In genomic region chr2:6777626-6778025, GRCh38 we compare ENCODE assay signal across 21 cellular contexts.
DNase-seq lines count a peak whose midpoint lies in the region; ATAC-seq and TF ChIP-seq lines count a peak whose summit lies in the region.
"Had no signal": no experiment of that assay in that cellular context is flagged by ENCODE, and none has a peak within 500 bp of the region (broad histone marks: within the 10 kb centered on the region; RNA-seq: fewer than 3 reads in every experiment).

No MANE protein-coding gene starts in this region.

- peaks cover 34% of the 10 kb centered on the region for H3K27me3 Mint-ChIP-seq in activated CD8-positive, alpha-beta memory T cell treated with anti-CD3 and anti-CD28 coated beads, Interleukin-2, amount 10 ng/mL, durations not matched to agents 7 days and 5 days

- no peaks in the 10 kb centered on the region for H3K9me3 Mint-ChIP-seq in activated CD8-positive, alpha-beta memory T cell treated with anti-CD3 and anti-CD28 coated beads, Interleukin-2, amount 10 ng/mL, durations not matched to agents 7 days and 5 days (ENCODE audit: low read depth)
- H3K9me3 Mint-ChIP-seq: CD4-positive, alpha-beta memory T cell; CD4-positive, CD25-positive, alpha-beta regulatory T cell; CD8-positive, alpha-beta memory T cell had no signal

- no peaks in the 10 kb centered on the region for H3K36me3 ChIP-seq in Karpas-422 (ENCODE audit: insufficient read depth, low read length)
- H3K36me3 ChIP-seq in SU-DHL-6 (ENCODE audit: low read length): peaks cover 9% of the 10 kb centered on the region; the same call in 1 of the 2 replicates
- H3K36me3 ChIP-seq: BE2C, BLaER1 had no signal

- peaks cover 16% of the 10 kb centered on the region for H3K79me2 ChIP-seq in Karpas-422 (ENCODE audit: low read length)
- H3K79me2 ChIP-seq in SU-DHL-6 (ENCODE audit: insufficient read depth, low read length): peaks cover 16% of the 10 kb centered on the region; the same call in 1 of the 2 replicates

- H3K4me3 Mint-ChIP-seq in activated CD8-positive, alpha-beta memory T cell treated with anti-CD3 and anti-CD28 coated beads, Interleukin-2, amount 10 ng/mL, durations not matched to agents 7 days and 5 days: no peak overlapping the region
- H3K4me3 Mint-ChIP-seq: CD14-positive monocyte; CD4-positive, alpha-beta memory T cell; CD4-positive, CD25-positive, alpha-beta regulatory T cell; CD8-positive, alpha-beta memory T cell had no signal

- peak overlapping the region; percentile 68 for H3K4me3 ChIP-seq in Karpas-422 (ENCODE audit: low read length)
- peak overlapping the region; percentile 51 for H3K4me3 ChIP-seq in SU-DHL-6 (ENCODE audit: insufficient read depth, low read length, poor library complexity, severe bottlenecking)
- H3K4me3 ChIP-seq: BLaER1 had no signal

- ATAC-seq in GM19023 (IDR thresholded peaks at IDR 0.05; ENCODE audit: unreplicated experiment): no peak
- ATAC-seq in activated CD8-positive, alpha-beta memory T cell treated with anti-CD3 and anti-CD28 coated beads, Interleukin-2, amount 10 ng/mL, durations not matched to agents 7 days and 5 days: no peak

- H3F3A ChIP-seq in SU-DHL-6 (ENCODE audit: insufficient read depth): peaks cover 56% of the 10 kb centered on the region

- H3K27ac ChIP-seq in Karpas-422 (ENCODE audit: low read length) (peak overlapping the region; percentile 99), SU-DHL-6 (ENCODE audit: low read depth, low read length) (peak overlapping the region; percentile 95)
- H3K27ac ChIP-seq: BLaER1 had no signal

- no peak overlapping the region for H2AFZ ChIP-seq in Karpas-422 (ENCODE audit: low read length)
- H2AFZ ChIP-seq in SU-DHL-6 (ENCODE audit: low read depth, low read length, severe bottlenecking): no peak overlapping the region

- H3K4me1 Mint-ChIP-seq in activated CD8-positive, alpha-beta memory T cell treated with anti-CD3 and anti-CD28 coated beads, Interleukin-2, amount 10 ng/mL, durations not matched to agents 7 days and 5 days: peaks cover 6% of the 10 kb centered on the region

- H3K4me1 ChIP-seq in Karpas-422 (ENCODE audit: low read length): peaks cover 97% of the 10 kb centered on the region

- no peak for TF ChIP-seq CTCF in SU-DHL-6 (IDR thresholded peaks at IDR 0.05; ENCODE audit: insufficient read depth, low read length, poor library complexity, severe bottlenecking)

- no peaks in the 10 kb centered on the region for H4K20me1 ChIP-seq in Karpas-422 (ENCODE audit: insufficient read depth, low read depth, low read length)
- no peaks in the 10 kb centered on the region for H4K20me1 ChIP-seq in SU-DHL-6 (ENCODE audit: low read depth, low read length)
- H4K20me1 ChIP-seq: BLaER1 had no signal

- H3K4me2 ChIP-seq in Karpas-422 (ENCODE audit: low read depth, low read length, poor library complexity, severe bottlenecking) (peak overlapping the region; percentile 90), SU-DHL-6 (ENCODE audit: low read depth, low read length, poor library complexity, severe bottlenecking) (peak overlapping the region; percentile 82)
- H3K4me2 ChIP-seq: BLaER1 had no signal

- H3K9ac ChIP-seq in Karpas-422 (ENCODE audit: low read length) (peak overlapping the region; percentile 78), SU-DHL-6 (ENCODE audit: low read length) (peak overlapping the region; percentile 58)
- H3K9ac ChIP-seq: BLaER1 had no signal

- DNase-seq in Karpas-422 (peak; percentile 91), NCI-H2171 treated with DMSO at 0.1 percent for 48 hours (lab: John Stamatoyannopoulos, UW) (no peak)
- DNase-seq in activated CD8-positive, alpha-beta memory T cell treated with anti-CD3 and anti-CD28 coated beads, Interleukin-2, amount 10 ng/mL, durations not matched to agents 7 days and 5 days: no peak
- DNase-seq: 8988T; ACHN; BE2C; C1 segment of cervical spinal cord; CD4-positive, alpha-beta memory T cell; CD4-positive, CD25-positive, alpha-beta regulatory T cell; CD8-positive, alpha-beta memory T cell; COR-L47; DMS 273 treated with DMSO at 0.1 percent for 48 hours; DMS153; DMS53; DMS79; DND-41; GF-D8 had no signal

- H3K27me3 ChIP-seq in Karpas-422 (ENCODE audit: low read length) (no peaks in the 10 kb centered on the region), SU-DHL-6 (ENCODE audit: low read length) (no peaks in the 10 kb centered on the region)
- H3K27me3 ChIP-seq: BLaER1 had no signal

- no peaks in the 10 kb centered on the region for H3K36me3 Mint-ChIP-seq in activated CD8-positive, alpha-beta memory T cell treated with anti-CD3 and anti-CD28 coated beads, Interleukin-2, amount 10 ng/mL, durations not matched to agents 7 days and 5 days
- H3K36me3 Mint-ChIP-seq: CD14-positive monocyte; CD4-positive, alpha-beta memory T cell; CD4-positive, CD25-positive, alpha-beta regulatory T cell; CD8-positive, alpha-beta memory T cell had no signal

- CTCF ChIA-PET in activated CD8-positive, alpha-beta memory T cell treated with anti-CD3 and anti-CD28 coated beads, Interleukin-2, amount 10 ng/mL, durations not matched to agents 7 days and 5 days (lab: Charles Lee): no interaction called here

- H3K9me2 ChIP-seq in Karpas-422 (replicated peaks; ENCODE audit: insufficient read depth, low read length): no peaks in the 10 kb centered on the region
- H3K9me2 ChIP-seq in SU-DHL-6 (replicated peaks; ENCODE audit: insufficient read depth, low read length): no peaks in the 10 kb centered on the region

- no peak overlapping the region for H3K27ac Mint-ChIP-seq in activated CD8-positive, alpha-beta memory T cell treated with anti-CD3 and anti-CD28 coated beads, Interleukin-2, amount 10 ng/mL, durations not matched to agents 7 days and 5 days
- H3K27ac Mint-ChIP-seq: CD14-positive monocyte; CD4-positive, alpha-beta memory T cell; CD4-positive, CD25-positive, alpha-beta regulatory T cell; CD8-positive, alpha-beta memory T cell had no signal

- no peaks in the 10 kb centered on the region for H3K9me3 ChIP-seq in Karpas-422 (ENCODE audit: low read length)
- no peaks in the 10 kb centered on the region for H3K9me3 ChIP-seq in SU-DHL-6 (ENCODE audit: insufficient read depth, low read length)
- H3K9me3 ChIP-seq: BE2C had no signal
